ENCODE assay signal across 15 cellular contexts in genomic region chr7:45817913-45818312, GRCh38. TPM values are rescaled to one million over a fixed set of nuclear protein-coding genes. Genes with fewer than 3 reads are reported as not detected.
"Had no signal": no experiment of that assay in that cellular context is flagged by ENCODE, and none has a peak within 500 bp of the region (broad histone marks: within the 10 kb centered on the region; RNA-seq: fewer than 3 reads in every experiment).

No MANE protein-coding gene starts in this region.

RNA-seq across cellular contexts. Expression of gene CCDC201, which starts 55.0 kb away (rescaled TPM):
- total RNA-seq: activated B cell treated with CpG ODN at 0.5 μM for 24 hours; activated CD4-positive, alpha-beta memory T cell treated with anti-CD3 and anti-CD28 coated beads for 36 hours; activated CD4-positive, alpha-beta memory T cell treated with anti-CD3 and anti-CD28 coated beads, Interleukin-2, amount 10 ng/mL, durations not matched to agents 7 days and 5 days; activated CD4-positive, alpha-beta T cell treated with anti-CD3 and anti-CD28 coated beads for 36 hours; activated CD4-positive, alpha-beta T cell treated with anti-CD3 and anti-CD28 coated beads, Interleukin-2, amount 10 ng/mL, durations not matched to agents 24 days and 14 days; activated CD4-positive, alpha-beta T cell treated with anti-CD3 and anti-CD28 coated beads, Interleukin-2, amount 10 ng/mL, durations not matched to agents 7 days and 5 days; activated CD8-positive, alpha-beta memory T cell treated with anti-CD3 and anti-CD28 coated beads for 36 hours; activated CD8-positive, alpha-beta memory T cell treated with anti-CD3 and anti-CD28 coated beads, Interleukin-2, amount 10 ng/mL, durations not matched to agents 7 days and 5 days; activated CD8-positive, alpha-beta T cell treated with anti-CD3 and anti-CD28 coated beads for 36 hours; activated CD8-positive, alpha-beta T cell treated with anti-CD3 and anti-CD28 coated beads, Interleukin-2, amount 10 ng/mL, durations not matched to agents 7 days and 5 days; T-cell; T-helper 1 cell treated with Interleukin-12 subunit alpha and Interleukin-12 subunit beta and Interleukin-4 antibody, amounts not matched to agents 30 ng/mL and 1 ng/mL, for 36 hours; T-helper 17 cell; T-helper 2 cell treated with Interferon-gamma antibody and Interleukin-4, amounts not matched to agents 100 ng/mL and 5 ng/mL, for 36 hours; WTC11 had no signal
